Comparison of ENCODE assay signal across 16 cellular contexts in the genomic region with DNA sequence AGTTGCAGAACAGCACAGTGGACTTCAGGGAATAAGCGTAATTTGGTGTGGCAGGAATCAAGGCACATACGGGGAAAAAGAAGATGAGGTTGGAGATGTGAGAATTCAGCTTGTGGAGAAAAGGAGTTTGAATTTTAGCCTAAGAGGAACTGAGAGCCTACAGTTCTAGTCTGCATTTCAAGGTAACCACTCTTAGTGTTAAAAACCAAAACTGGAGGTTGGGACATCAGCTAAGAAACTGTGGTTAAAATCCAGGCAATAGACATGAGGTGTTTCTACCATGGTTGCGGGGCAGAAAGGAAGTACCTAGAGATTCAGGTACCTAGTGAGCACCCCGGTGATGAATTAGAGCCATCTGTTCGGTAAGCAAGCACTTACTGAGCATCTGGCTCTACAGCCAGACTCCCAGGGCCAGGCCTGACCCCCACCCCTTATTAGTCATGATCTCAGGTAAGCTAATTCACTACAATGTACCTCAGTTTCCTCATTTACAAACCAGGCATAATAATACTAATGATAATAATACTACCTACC.
A peak's percentile ranks its signal among the peaks of the same experiment; 100 is the strongest.
DNase-seq lines count a peak whose midpoint lies in the region; ATAC-seq, FAIRE-seq and TF ChIP-seq lines count a peak whose summit lies in the region.
"Had no signal": no experiment of that assay in that cellular context is flagged by ENCODE, and none has a peak within 500 bp of the region (broad histone marks: within the 10 kb centered on the region; RNA-seq: fewer than 3 reads in every experiment).

No MANE protein-coding gene starts in this region.

- no peaks in the 10 kb centered on the region for H3K27me3 ChIP-seq in MM.1S (replicated peaks; ENCODE audit: insufficient read depth, low read length)
- H3K27me3 ChIP-seq: BE2C had no signal

- no peak overlapping the region for H3K27ac ChIP-seq in MM.1S (ENCODE audit: low read length)
- H3K27ac ChIP-seq: HL-60 had no signal

- DNase-seq in MM.1S (peak; percentile 9), RKO (ENCODE audit: low spot score) (no peak)
- no peak for DNase-seq in effector memory CD8-positive, alpha-beta T cell
- DNase-seq: BE2C; CD8-positive, alpha-beta T cell; H9; NCI-H1436 treated with DMSO at 0.1 percent for 48 hours; SIG-M5; T-helper 17 cell had no signal

- H4K20me1 ChIP-seq in MM.1S (ENCODE audit: insufficient read depth, low read length) = no peaks in the 10 kb centered on the region

- H3K79me2 ChIP-seq in MM.1S (ENCODE audit: low read length) = no peaks in the 10 kb centered on the region

- H3F3A ChIP-seq in MM.1S (ENCODE audit: insufficient read depth, low read length) = no peaks in the 10 kb centered on the region; the same call in 1 of the 2 replicates

- H3K9ac ChIP-seq in MM.1S (ENCODE audit: low read length) = no peak overlapping the region

- no peak for TF ChIP-seq CTCF in MM.1S (IDR thresholded peaks at IDR 0.05; ENCODE audit: low read length)

- no peaks in the 10 kb centered on the region for H3K4me1 Mint-ChIP-seq in effector memory CD8-positive, alpha-beta T cell (ENCODE audit: low read depth in 2 of 2)
- H3K4me1 Mint-ChIP-seq: T-helper 17 cell had no signal

- no peak overlapping the region for H3K4me2 ChIP-seq in MM.1S (ENCODE audit: low read depth, low read length)

- H3K36me3 Mint-ChIP-seq in effector memory CD8-positive, alpha-beta T cell (ENCODE audit: insufficient read depth) = no peaks in the 10 kb centered on the region
- H3K36me3 Mint-ChIP-seq: CD8-positive, alpha-beta T cell had no signal

- H3K9me3 ChIP-seq in MM.1S (replicated peaks; ENCODE audit: insufficient read depth, low read length) = no peaks in the 10 kb centered on the region
- H3K9me3 ChIP-seq: BE2C had no signal

- H3K4me1 ChIP-seq in MM.1S (ENCODE audit: low read length) = 0 out of 2 replicates have a peak, but pooled peaks cover 3% of the 10 kb centered on the region
- H3K4me1 ChIP-seq: BE2C had no signal

- peaks cover 35 to 51% of the 10 kb centered on the region in 2 donors for H3K27me3 Mint-ChIP-seq in effector memory CD8-positive, alpha-beta T cell

- ATAC-seq in GM19328 (IDR thresholded peaks at IDR 0.05; ENCODE audit: unreplicated experiment) = peak; percentile 50
- peak; percentile 88 for ATAC-seq in HG02852 (IDR thresholded peaks at IDR 0.05; ENCODE audit: unreplicated experiment)
- no peak for ATAC-seq in effector memory CD8-positive, alpha-beta T cell (replicated peaks)
- no peak for ATAC-seq in HG03354 (IDR thresholded peaks at IDR 0.05; ENCODE audit: poor library complexity, severe bottlenecking, unreplicated experiment)
- ATAC-seq: CD8-positive, alpha-beta T cell; T-helper 17 cell had no signal

- no peak overlapping the region for H3K4me3 Mint-ChIP-seq in effector memory CD8-positive, alpha-beta T cell
- H3K4me3 Mint-ChIP-seq: CD8-positive, alpha-beta T cell; H9; T-helper 17 cell had no signal

- no peak overlapping the region for H3K4me3 ChIP-seq in MM.1S (ENCODE audit: low read length)

- FAIRE-seq in islet of Langerhans (lab: Jason Lieb, UNC) = peak; percentile 95
- FAIRE-seq: D721Med, GM18507 had no signal

- no peaks in the 10 kb centered on the region for H3K9me3 Mint-ChIP-seq in effector memory CD8-positive, alpha-beta T cell
- H3K9me3 Mint-ChIP-seq: CD8-positive, alpha-beta T cell; H9 had no signal

- H3K27ac Mint-ChIP-seq in effector memory CD8-positive, alpha-beta T cell = no peak overlapping the region
- H3K27ac Mint-ChIP-seq: CD8-positive, alpha-beta T cell; T-helper 17 cell had no signal

- H3K36me3 ChIP-seq in MM.1S (replicated peaks; ENCODE audit: insufficient read depth, low read length) = no peaks in the 10 kb centered on the region
- H3K36me3 ChIP-seq: BE2C had no signal

- no peak overlapping the region for H2AFZ ChIP-seq in MM.1S (ENCODE audit: low read length)

- no peaks in the 10 kb centered on the region for H3K9me2 ChIP-seq in MM.1S (replicated peaks; ENCODE audit: insufficient read depth, low read length)

Comparison
In these comparisons a context has a peak if more than half of its experiments do, and no peak if none do; other contexts are left out.
1. ATAC-seq: peak in GM19328 (single experiment) and HG02852 (single experiment); none in effector memory CD8-positive, alpha-beta T cell (single experiment) and HG03354 (single experiment).